ENCODE assay signal across 1 cellular context in genomic region chr18:76803814-76804213, GRCh38.
TF ChIP-seq lines count a peak whose summit lies in the region.

No MANE protein-coding gene starts in this region.

TF ChIP-seq in GM23338, 12 proteins besides CTCF, POLR2A, EP300 and RAD21 (continued from another document):
- no peak for TF ChIP-seq REST (IDR thresholded peaks at IDR 0.05; ENCODE audit: unreplicated experiment)
TF ChIP-seq in GM23338: peak in this region for 0.
